Comparison of ENCODE assay signal across 1 cellular context in genomic region chr12:50240792-50241114, GRCh38.
TF ChIP-seq lines count a peak whose summit lies in the region.

No MANE protein-coding gene starts in this region.

TF ChIP-seq in IMR-90, 13 proteins besides CTCF, POLR2A, EP300 and RAD21:
- TF ChIP-seq CHD1 (IDR thresholded peaks at IDR 0.05; ENCODE audit: low read depth, low read length) (no peak), BHLHE40 (IDR thresholded peaks at IDR 0.05; ENCODE audit: low read depth, low read length) (no peak), MAFK (IDR thresholded peaks at IDR 0.05; ENCODE audit: low read depth, low read length) (no peak), RFX5 (IDR thresholded peaks at IDR 0.05; ENCODE audit: low read depth, low read length) (no peak), SMC3 (IDR thresholded peaks at IDR 0.05; ENCODE audit: low read depth, low read length) (no peak), RCOR1 (IDR thresholded peaks at IDR 0.05; ENCODE audit: insufficient replicate concordance, low read length) (no peak), NFE2L2 (IDR thresholded peaks at IDR 0.05; ENCODE audit: low read depth, low read length) (no peak), MAZ (IDR thresholded peaks at IDR 0.05; ENCODE audit: borderline replicate concordance, low read depth, low read length) (no peak), CEBPB (IDR thresholded peaks at IDR 0.05; ENCODE audit: low read depth, low read length) (no peak), USF2 (IDR thresholded peaks at IDR 0.05; ENCODE audit: low read depth, low read length) (no peak), MXI1 (IDR thresholded peaks at IDR 0.05; ENCODE audit: borderline replicate concordance, low read depth, low read length) (no peak), ELK1 (IDR thresholded peaks at IDR 0.05; ENCODE audit: borderline replicate concordance, low read depth, low read length) (no peak), FOS (IDR thresholded peaks at IDR 0.05; ENCODE audit: low read depth, low read length) (no peak)
